Comparison of ENCODE assay signal across 28 cellular contexts in the genomic region with DNA sequence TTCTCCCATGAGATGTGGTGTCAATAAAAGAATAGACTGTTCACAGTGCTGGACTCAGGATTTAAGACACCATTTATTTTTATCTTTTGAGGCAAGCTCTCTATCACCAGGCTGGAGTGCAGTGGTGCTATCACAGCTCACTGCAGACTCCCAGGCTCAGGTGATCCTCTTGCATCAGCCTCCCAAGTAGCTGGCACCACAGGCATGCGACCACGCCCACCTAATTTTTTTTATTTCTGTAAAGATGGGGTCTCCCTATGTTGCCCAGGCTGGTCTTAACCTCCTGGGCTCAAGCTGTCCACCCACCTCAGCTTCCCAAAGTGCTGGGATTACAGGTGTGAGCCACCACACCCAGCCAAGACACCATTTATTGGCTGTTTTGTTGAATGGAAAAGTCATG.
"Had no signal": no experiment of that assay in that cellular context is flagged by ENCODE, and none has a peak within 500 bp of the region (broad histone marks: within the 10 kb centered on the region; RNA-seq: fewer than 3 reads in every experiment).

No MANE protein-coding gene starts in this region.

- H3K9me3 ChIP-seq: esophagus squamous epithelium, gastroesophageal sphincter, heart right ventricle had no signal

- H3K27me3 ChIP-seq: brain microvascular endothelial cell, dorsolateral prefrontal cortex, esophagus squamous epithelium, heart right ventricle had no signal

- DNase-seq: activated B cell treated with CpG ODN at 0.5 μM for 24 hours; activated CD4-positive, alpha-beta T cell treated with anti-CD3 and anti-CD28 coated beads for 48 hours; activated CD4-positive, alpha-beta T cell treated with anti-CD3 and anti-CD28 coated beads, Interleukin-2, amount 50 U/mL, for 1 hour; activated CD4-positive, alpha-beta T cell treated with anti-CD3 and anti-CD28 coated beads, Interleukin-2, amount 50 U/mL, for 48 hours; activated CD8-positive, alpha-beta memory T cell treated with anti-CD3 and anti-CD28 coated beads for 24 hours; activated CD8-positive, alpha-beta T cell treated with anti-CD3 and anti-CD28 coated beads for 36 hours; activated gamma-delta T cell; activated naive CD4-positive, alpha-beta T cell; activated naive CD4-positive, alpha-beta T cell treated with anti-CD3 and anti-CD28 coated beads, Interleukin-2, amount 10 ng/mL, durations not matched to agents 7 days and 5 days; activated naive CD8-positive, alpha-beta T cell treated with anti-CD3 and anti-CD28 coated beads, Interleukin-2, amount 10 ng/mL, durations not matched to agents 7 days and 5 days; activated T-cell treated with anti-CD3 and anti-CD28 coated beads, Interleukin-2, amount 50 U/mL, for 72 hours; anterior cingulate cortex; brain microvascular endothelial cell; dorsolateral prefrontal cortex; effector memory CD4-positive, alpha-beta T cell; endodermal cell; esophagus squamous epithelium; foreskin melanocyte; heart right ventricle; T-helper 2 cell had no signal

- H3K27ac ChIP-seq: brain microvascular endothelial cell, coronary artery, dorsolateral prefrontal cortex, esophagus squamous epithelium, gastroesophageal sphincter, heart right ventricle, VCaP had no signal

- H3K4me3 ChIP-seq: coronary artery, dorsolateral prefrontal cortex, esophagus squamous epithelium, gastroesophageal sphincter, heart right ventricle had no signal

- ATAC-seq: activated CD4-positive, CD25-positive, alpha-beta regulatory T cell treated with anti-CD3 and anti-CD28 coated beads, Interleukin-2, amount 50 U/mL, for 24 hours; activated CD8-positive, alpha-beta T cell treated with anti-CD3 and anti-CD28 coated beads for 36 hours; activated naive CD4-positive, alpha-beta T cell treated with anti-CD3 and anti-CD28 coated beads, Interleukin-2, amount 50 U/mL, for 72 hours; activated T-cell treated with anti-CD3 and anti-CD28 coated beads, Interleukin-2, amount 50 U/mL, for 72 hours; gastroesophageal sphincter; heart right ventricle had no signal

- FAIRE-seq: astrocyte, bronchial epithelial cell, TTC549 had no signal
